ENCODE assay signal across 28 cellular contexts in the genomic region with DNA sequence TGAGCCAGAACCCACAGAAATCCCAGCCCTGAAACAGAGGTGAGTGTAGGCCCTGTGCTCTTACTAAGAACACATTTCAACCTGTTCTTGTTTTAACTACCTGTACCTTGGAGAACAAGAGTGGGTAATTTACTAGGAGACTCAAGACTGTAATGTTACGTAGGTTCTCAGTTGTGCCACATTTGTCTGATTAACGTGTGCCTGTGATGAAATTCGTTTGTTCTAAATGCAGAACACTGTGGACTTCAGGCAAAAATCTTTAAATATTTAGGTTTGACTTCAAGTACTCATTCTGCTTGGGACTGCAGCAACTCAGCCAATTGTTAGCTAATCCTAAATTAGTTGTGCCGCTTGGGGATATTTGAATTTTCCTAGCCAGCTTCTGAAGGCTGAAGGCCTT.
"Had no signal": no experiment of that assay in that cellular context is flagged by ENCODE, and none has a peak within 500 bp of the region (broad histone marks: within the 10 kb centered on the region; RNA-seq: fewer than 3 reads in every experiment).

No MANE protein-coding gene starts in this region.

- FAIRE-seq: astrocyte had no signal

- DNase-seq: activated CD4-positive, alpha-beta T cell treated with anti-CD3 and anti-CD28 coated beads, Interleukin-2, amount 10 ng/mL, durations not matched to agents 7 days and 5 days; activated CD4-positive, alpha-beta T cell treated with anti-CD3 and anti-CD28 coated beads, Interleukin-2, amount 50 U/mL, for 48 hours; activated CD8-positive, alpha-beta T cell treated with anti-CD3 and anti-CD28 coated beads, Interleukin-2, amount 10 ng/mL, durations not matched to agents 7 days and 5 days; activated gamma-delta T cell treated with Interleukin-2 at 50 U/mL for 16 hours; activated naive CD4-positive, alpha-beta T cell treated with anti-CD3 and anti-CD28 coated beads for 36 hours; activated T-cell treated with anti-CD3 and anti-CD28 coated beads, Interleukin-2, amount 50 U/mL, for 24 hours; adrenal gland; body of pancreas; MM.1S; MV-4-11; NCI-H1092; NCI-H1436 treated with DMSO at 0.1 percent for 48 hours; NCI-H1694 treated with DMSO at 0.1 percent for 48 hours; NCI-H2029; NCI-H345; NCI-H524 treated with DMSO at 0.1 percent for 48 hours; NK-92 treated with Interleukin-12 subunit alpha and Interleukin-12 subunit beta, amount 100 ng/mL, for 24 hours; OCI-M1; Right ventricle myocardium superior; SW 1271; T-helper 1 cell; T-helper 2 cell; T-helper 9 cell had no signal

- H3K4me1 ChIP-seq: breast epithelium had no signal

- ATAC-seq: activated CD8-positive, alpha-beta T cell treated with anti-CD3 and anti-CD28 coated beads, Interleukin-2, amount 10 ng/mL, durations not matched to agents 7 days and 5 days; activated naive CD4-positive, alpha-beta T cell treated with anti-CD3 and anti-CD28 coated beads, Interleukin-2, amount 50 U/mL, for 72 hours; body of pancreas had no signal

- H3K9me3 ChIP-seq: adrenal gland, body of pancreas, breast epithelium had no signal

- H3K4me2 ChIP-seq: KMS-11 had no signal

- H3K27ac ChIP-seq: adrenal gland, body of pancreas, breast epithelium, KMS-11, VCaP had no signal

- H3K36me3 ChIP-seq: adrenal gland, breast epithelium had no signal

- H3K4me3 ChIP-seq: adrenal gland, body of pancreas, breast epithelium had no signal

- H3K27me3 ChIP-seq: adrenal gland, body of pancreas, breast epithelium had no signal

- H3K9ac ChIP-seq: KMS-11 had no signal
